ENCODE assay signal across 27 cellular contexts in genomic region chr20:37890108-37890507, GRCh38. TPM values are rescaled to one million over a fixed set of nuclear protein-coding genes. Genes with fewer than 3 reads are reported as not detected.
"Had no signal": no experiment of that assay in that cellular context is flagged by ENCODE, and none has a peak within 500 bp of the region (broad histone marks: within the 10 kb centered on the region; RNA-seq: fewer than 3 reads in every experiment).

No MANE protein-coding gene starts in this region.

- H3K36me3 ChIP-seq: ascending aorta, cardiac muscle cell, SJCRH30, WERI-Rb-1 had no signal

- H3K27ac ChIP-seq: ascending aorta, cardiac muscle cell, SJCRH30, SK-N-MC, WERI-Rb-1 had no signal

- ATAC-seq: activated CD8-positive, alpha-beta T cell treated with anti-CD3 and anti-CD28 coated beads for 36 hours; activated T-cell treated with anti-CD3 and anti-CD28 coated beads, Interleukin-2, amount 50 U/mL, for 72 hours; Panc1 had no signal

- DNase-seq: activated CD4-positive, alpha-beta T cell treated with anti-CD3 and anti-CD28 coated beads for 1 hour; activated CD4-positive, alpha-beta T cell treated with anti-CD3 and anti-CD28 coated beads for 48 hours; activated CD4-positive, alpha-beta T cell treated with anti-CD3 and anti-CD28 coated beads, Interleukin-2, amount 50 U/mL, for 4 hours; activated CD4-positive, CD25-positive, alpha-beta regulatory T cell; activated CD8-positive, alpha-beta T cell treated with anti-CD3 and anti-CD28 coated beads for 36 hours; activated gamma-delta T cell; activated naive CD4-positive, alpha-beta T cell treated with Interleukin-2 at 50 U/mL for 16 hours; activated naive CD8-positive, alpha-beta T cell treated with anti-CD3 and anti-CD28 coated beads, Interleukin-2, amount 10 ng/mL, durations not matched to agents 7 days and 5 days; activated T-cell treated with anti-CD3 and anti-CD28 coated beads, Interleukin-2, amount 50 U/mL, for 1 hour; activated T-cell treated with anti-CD3 and anti-CD28 coated beads, Interleukin-2, amount 50 U/mL, for 72 hours; amygdala; MM.1S; NCI-H1417 treated with DMSO at 0.1 percent for 48 hours; NCI-H187 treated with DMSO at 0.1 percent for 48 hours; NCI-H2081; NCI-H2227 treated with DMSO at 0.1 percent for 48 hours; SHP77; T1000; WERI-Rb-1 had no signal

- H3K9me3 ChIP-seq: ascending aorta, SJCRH30 had no signal

- H3K27me3 ChIP-seq: ascending aorta, cardiac muscle cell, SJCRH30 had no signal

- H3K4me3 ChIP-seq: ascending aorta, cardiac muscle cell, SJCRH30, SK-N-MC had no signal

- H3K4me1 ChIP-seq: ascending aorta had no signal

RNA-seq across cellular contexts. Expression of gene VSTM2L, which starts 12.8 kb away (rescaled TPM):
- total RNA-seq: activated CD8-positive, alpha-beta memory T cell treated with anti-CD3 and anti-CD28 coated beads for 36 hours; activated CD8-positive, alpha-beta T cell treated with anti-CD3 and anti-CD28 coated beads for 36 hours; activated naive CD8-positive, alpha-beta T cell treated with anti-CD3 and anti-CD28 coated beads, Interleukin-2, amount 10 ng/mL, durations not matched to agents 7 days and 5 days; NCI-H460; T-helper 2 cell treated with Interferon-gamma antibody and Interleukin-4, amounts not matched to agents 100 ng/mL and 5 ng/mL, for 36 hours had no signal
